8 cellular contexts compared by ENCODE assay signal in the genomic region with DNA sequence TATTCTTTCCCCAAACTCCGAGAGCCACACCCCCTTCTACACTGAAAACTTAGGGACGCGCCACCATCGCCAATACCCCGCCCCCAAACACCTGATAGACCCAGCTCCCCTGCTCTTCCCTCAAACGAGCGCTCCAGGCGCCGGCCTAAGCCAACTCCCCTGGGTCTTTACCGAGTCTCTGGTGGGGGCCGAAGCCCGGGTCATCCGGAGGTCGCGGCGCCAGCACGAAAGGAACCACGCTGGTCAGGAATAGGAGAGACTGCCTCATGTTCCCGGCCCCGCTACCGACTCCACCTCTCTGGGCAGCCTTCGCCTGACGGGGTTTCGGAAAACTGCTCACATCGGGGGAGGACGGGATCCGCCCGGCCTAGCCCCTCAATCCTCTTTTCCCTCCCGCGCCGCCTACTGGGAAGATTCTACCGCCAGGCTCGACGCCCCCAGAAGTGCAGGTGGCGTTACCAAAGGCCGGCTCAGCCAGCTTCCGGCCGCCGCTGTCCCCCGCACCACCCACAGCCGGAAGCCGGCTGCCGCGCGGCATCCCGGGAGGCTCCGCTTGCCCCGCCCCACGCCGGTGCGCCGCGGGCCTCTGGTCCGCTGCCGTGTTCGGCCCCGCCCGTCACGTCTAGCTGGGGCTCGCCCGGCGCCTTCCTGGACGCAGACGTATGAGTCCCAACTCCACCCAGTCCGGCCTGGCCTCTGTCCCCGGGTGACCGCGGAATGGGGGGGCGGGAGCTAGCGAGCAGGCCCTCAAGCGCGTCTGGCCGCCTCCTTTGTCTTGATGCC. TPM values are rescaled to one million over a fixed set of nuclear protein-coding genes. Genes with fewer than 3 reads are reported as not detected.
A peak's percentile ranks its signal among the peaks of the same experiment; 100 is the strongest.
DNase-seq lines count a peak whose midpoint lies in the region; ATAC-seq and TF ChIP-seq lines count a peak whose summit lies in the region.

A gene (minus strand): TSS at position 493 of the 783 bp plus-strand sequence. CDS start 225 bp downstream, at position 268.

- H3K27me3 Mint-ChIP-seq in activated T-cell treated with anti-CD3 and anti-CD28 coated beads, Interleukin-2, amount 50 U/mL, for 72 hours (ENCODE audit: low read depth) = no peaks in the 10 kb centered on the region
- no peaks in the 10 kb centered on the region for H3K27me3 Mint-ChIP-seq in naive B cell
- H3K27me3 Mint-ChIP-seq in stimulated activated memory B cell treated with anti-CD40 and anti-IgM and Interleukin-4, amounts not matched to agents 10 μg/mL and 1 μg/mL and 100 μg/mL, for 72 hours = no peaks in the 10 kb centered on the region

- H3K4me3 Mint-ChIP-seq in activated T-cell treated with anti-CD3 and anti-CD28 coated beads, Interleukin-2, amount 50 U/mL, for 72 hours = peak within 1 kb of the TSS; percentile 97 to 98
- H3K4me3 Mint-ChIP-seq in naive B cell = peak within 1 kb of the TSS; percentile 92 to 99 (median 97)
- peak within 1 kb of the TSS; percentile 96 for H3K4me3 Mint-ChIP-seq in stimulated activated memory B cell treated with anti-CD40 and anti-IgM and Interleukin-4, amounts not matched to agents 10 μg/mL and 1 μg/mL and 100 μg/mL, for 72 hours

- H3K9me3 Mint-ChIP-seq in activated T-cell treated with anti-CD3 and anti-CD28 coated beads, Interleukin-2, amount 50 U/mL, for 72 hours = no peaks in the 10 kb centered on the region
- H3K9me3 Mint-ChIP-seq in naive B cell = no peaks in the 10 kb centered on the region
- H3K9me3 Mint-ChIP-seq in stimulated activated memory B cell treated with anti-CD40 and anti-IgM and Interleukin-4, amounts not matched to agents 10 μg/mL and 1 μg/mL and 100 μg/mL, for 72 hours = no peaks in the 10 kb centered on the region

- H3K4me1 ChIP-seq in Peyer's patch (peaks cover 0 to 32% (median 12%) of the 10 kb centered on the region in 4 donors), esophagus squamous epithelium (peaks cover 25 to 67% (median 40%) of the 10 kb centered on the region in 3 donors)

- H3K27me3 ChIP-seq in Peyer's patch (no peaks in the 10 kb centered on the region), esophagus squamous epithelium (no peaks in the 10 kb centered on the region)

- ATAC-seq in GM21723 (IDR thresholded peaks at IDR 0.05; ENCODE audit: unreplicated experiment) (peak; percentile 88), naive B cell (ENCODE audit: low read depth in 2 of 2) (peak; percentile 92)
- peak; percentile 89 to 94 for ATAC-seq in activated T-cell treated with anti-CD3 and anti-CD28 coated beads, Interleukin-2, amount 50 U/mL, for 72 hours (replicated peaks in 1 of 2)
- peak; percentile 98 for ATAC-seq in stimulated activated memory B cell treated with anti-CD40 and anti-IgM and Interleukin-4, amounts not matched to agents 10 μg/mL and 1 μg/mL and 100 μg/mL, for 72 hours

- H3K4me3 ChIP-seq in Peyer's patch (peak within 1 kb of the TSS; percentile 75 to 85 (median 79)), esophagus squamous epithelium (peak within 1 kb of the TSS; percentile 53 to 97 (median 89))

- H3K27ac ChIP-seq in Peyer's patch = peak within 1 kb of the TSS; percentile 89 to 99 (median 94)
- H3K27ac ChIP-seq in esophagus squamous epithelium = peak within 1 kb of the TSS; percentile 96 to 100 (median 99)

- no peaks in the 10 kb centered on the region for H3K36me3 ChIP-seq in Peyer's patch
- peaks cover 0 to 7% (median 0%) of the 10 kb centered on the region in 3 donors for H3K36me3 ChIP-seq in esophagus squamous epithelium

- peaks cover 49% of the 10 kb centered on the region for H3K4me1 Mint-ChIP-seq in activated T-cell treated with anti-CD3 and anti-CD28 coated beads, Interleukin-2, amount 50 U/mL, for 72 hours (ENCODE audit: low read depth)
- H3K4me1 Mint-ChIP-seq in naive B cell = peaks cover 42 to 65% (median 51%) of the 10 kb centered on the region in 3 donors
- H3K4me1 Mint-ChIP-seq in stimulated activated memory B cell treated with anti-CD40 and anti-IgM and Interleukin-4, amounts not matched to agents 10 μg/mL and 1 μg/mL and 100 μg/mL, for 72 hours = peaks cover 65% of the 10 kb centered on the region

- H3K9me3 ChIP-seq in Peyer's patch (no peaks in the 10 kb centered on the region), esophagus squamous epithelium (no peaks in the 10 kb centered on the region)

- 0% methylated on average over 3 to 20 of the region's 73 CpGs for WGBS in esophagus squamous epithelium, 2 donors

- peak within 1 kb of the TSS; percentile 97 for H3K27ac Mint-ChIP-seq in activated T-cell treated with anti-CD3 and anti-CD28 coated beads, Interleukin-2, amount 50 U/mL, for 72 hours
- H3K27ac Mint-ChIP-seq in naive B cell = peak within 1 kb of the TSS; percentile 91 to 99 (median 98)
- peak within 1 kb of the TSS; percentile 99 for H3K27ac Mint-ChIP-seq in stimulated activated memory B cell treated with anti-CD40 and anti-IgM and Interleukin-4, amounts not matched to agents 10 μg/mL and 1 μg/mL and 100 μg/mL, for 72 hours

- TF ChIP-seq CTCF in Peyer's patch (IDR thresholded peaks at IDR 0.05) = peak in 4 of 6 experiments; percentile 55 to 83 (median 76)
- TF ChIP-seq CTCF in esophagus squamous epithelium (IDR thresholded peaks at IDR 0.05) = peak in 5 of 6 experiments; percentile 11 to 82 (median 67)

- peaks cover 4 to 8% of the 10 kb centered on the region in 2 donors for H3K36me3 Mint-ChIP-seq in activated T-cell treated with anti-CD3 and anti-CD28 coated beads, Interleukin-2, amount 50 U/mL, for 72 hours (ENCODE audit: insufficient read depth in 2 of 2)
- H3K36me3 Mint-ChIP-seq in naive B cell = no peaks in the 10 kb centered on the region
- H3K36me3 Mint-ChIP-seq in stimulated activated memory B cell treated with anti-CD40 and anti-IgM and Interleukin-4, amounts not matched to agents 10 μg/mL and 1 μg/mL and 100 μg/mL, for 72 hours = peaks cover 5% of the 10 kb centered on the region

- TF ChIP-seq POLR2A in Peyer's patch (IDR thresholded peaks at IDR 0.05) (peak; percentile 94 to 96), esophagus squamous epithelium (IDR thresholded peaks at IDR 0.05) (peak in 3 of 4 donors; percentile 80 to 97 (median 91))

- intact Hi-C loops in esophagus squamous epithelium (cut with DNase I) = no loop called here

- DNase-seq in DMS79 treated with DMSO at 0.1 percent for 48 hours (lab: John Stamatoyannopoulos, UW) = peak; percentile 86
- peak; percentile 85 for DNase-seq in KG1 (lab: John Stamatoyannopoulos, UW)
- DNase-seq in Peyer's patch = peak; percentile 94 to 98 (median 98)
- DNase-seq in activated T-cell treated with anti-CD3 and anti-CD28 coated beads, Interleukin-2, amount 50 U/mL, for 72 hours = peak; percentile 91 to 95
- DNase-seq in esophagus squamous epithelium (lab: John Stamatoyannopoulos, UW) = peak; percentile 86
- DNase-seq in naive B cell = peak; percentile 92

RNA-seq across cellular contexts. Expression of the gene that starts here (rescaled TPM):
- total RNA-seq in Peyer's patch = 10 to 100 TPM; 10.5 to 45.4 (median 21.0) TPM
- 10 to 100 TPM; 22.9 to 30.1 TPM for total RNA-seq in activated T-cell treated with anti-CD3 and anti-CD28 coated beads, Interleukin-2, amount 50 U/mL, for 72 hours
- total RNA-seq in esophagus squamous epithelium = 10 to 100 TPM; 21.5 to 38.9 (median 29.2) TPM
- polyA plus RNA-seq in naive B cell (ENCODE audit: low read depth in 6 of 6) = 10 to 100 TPM in 5 of 6 donors, 1 to 10 TPM in 1; 9.1 to 23.8 (median 21.3) TPM

Comparison
In these comparisons a context has a peak if more than half of its experiments do, and no peak if none do; other contexts are left out.
1. Peak in every context shown above with its lines: DNase-seq, ATAC-seq, H3K4me3 ChIP-seq and H3K27ac ChIP-seq.